ENCODE assay signal across 8 cellular contexts in the genomic region with DNA sequence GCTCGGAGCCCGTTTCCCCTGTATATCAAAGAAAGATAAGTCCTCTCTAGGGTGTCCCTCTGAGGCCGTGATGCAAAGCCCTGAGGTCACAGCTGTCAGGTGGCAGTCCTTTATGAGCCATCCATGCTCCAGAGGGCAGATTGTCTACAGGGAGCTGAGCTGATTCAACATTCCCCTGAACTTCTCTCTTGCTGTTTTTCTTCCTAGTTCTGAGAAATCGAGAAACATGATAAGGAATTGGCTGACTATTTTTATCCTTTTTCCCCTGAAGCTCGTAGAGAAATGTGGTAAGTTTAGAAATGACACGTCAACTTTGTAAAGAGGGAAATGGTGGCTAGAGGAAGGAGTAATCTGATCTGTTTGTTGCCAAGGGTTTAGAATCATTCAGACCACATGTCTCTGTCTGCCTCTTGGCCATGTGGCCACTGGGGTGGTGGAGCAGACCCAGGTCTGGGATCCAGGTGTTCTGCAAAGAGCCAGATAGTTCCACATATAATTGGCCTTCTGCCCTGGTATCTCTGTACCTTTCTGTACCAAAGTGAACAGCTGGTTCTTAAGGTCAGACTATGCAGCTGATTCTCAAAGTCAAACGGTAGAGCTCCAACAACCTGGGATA. TPM values are rescaled to one million over a fixed set of nuclear protein-coding genes. Genes with fewer than 3 reads are reported as not detected.
DNase-seq lines count a peak whose midpoint lies in the region; ATAC-seq and TF ChIP-seq lines count a peak whose summit lies in the region.

No MANE protein-coding gene starts in this region.

- H3K27ac ChIP-seq in CD4-positive, alpha-beta memory T cell (ENCODE audit: low read depth, low read length): no peak overlapping the region
- H3K27ac ChIP-seq in dorsolateral prefrontal cortex: peak overlapping the region in 18 of 59 donors; percentile 3 to 48 (median 21)

- H3K4me1 Mint-ChIP-seq in CD4-positive, alpha-beta memory T cell: peaks cover 7 to 22% (median 15%) of the 10 kb centered on the region in 4 donors
- peaks cover 9 to 14% of the 10 kb centered on the region in 2 donors for H3K4me1 Mint-ChIP-seq in effector memory CD8-positive, alpha-beta T cell (ENCODE audit: low read depth in 2 of 2)

- POLR2A ChIA-PET in CD4-positive, alpha-beta memory T cell (lab: Charles Lee; ENCODE audit: partially characterized antibody): no interaction called here

- CTCF ChIA-PET in CD4-positive, alpha-beta memory T cell (lab: Charles Lee; ENCODE audit: partially characterized antibody): interaction anchor here (1.1 kb wide), 1 partner anchor 99 kb away, joined by 3 read pairs; no protein-coding TSS in a partner anchor

- H3K4me3 ChIP-seq in CD4-positive, alpha-beta memory T cell (ENCODE audit: low read length in 2 of 2): no peak overlapping the region
- no peak overlapping the region for H3K4me3 ChIP-seq in dorsolateral prefrontal cortex

- H3K36me3 Mint-ChIP-seq in CD4-positive, alpha-beta memory T cell: peaks cover 7% of the 10 kb centered on the region in 2 donors
- no peaks in the 10 kb centered on the region for H3K36me3 Mint-ChIP-seq in effector memory CD8-positive, alpha-beta T cell (ENCODE audit: insufficient read depth)

- ATAC-seq in effector memory CD8-positive, alpha-beta T cell (replicated peaks): no peak

- peak overlapping the region in 2 of 8 donors; percentile 40 to 61 for H3K4me3 Mint-ChIP-seq in CD4-positive, alpha-beta memory T cell
- H3K4me3 Mint-ChIP-seq in effector memory CD8-positive, alpha-beta T cell: no peak overlapping the region

- intact Hi-C loops in CD4-positive, alpha-beta memory T cell (cut with micrococcal nuclease): loop anchor here (5.0 kb wide), 2 partner anchors 72 to 727 kb away; partner anchors contain the start of gene UBE2G1
- intact Hi-C loops in dorsolateral prefrontal cortex (cut with DNase I): loop anchor here (5.0 to 10.0 kb wide), 6 partner anchors 103 to 595 kb away; partner anchors contain the start of genes SPATA22 (in 2 of the 2) and ASPA (in 1 of the 2)

- DNase-seq in ELF-1 (ENCODE audit: low read depth, low spot score) (peak; percentile 44), M059J (ENCODE audit: low read depth) (peak; percentile 37), amniotic epithelial cell (ENCODE audit: low read depth) (peak; percentile 53), non-pigmented ciliary epithelial cell (ENCODE audit: low read depth) (peak; percentile 47), ecto neural progenitor cell (ENCODE audit: low spot score) (no peak), dorsolateral prefrontal cortex (no peak)
- no peak for DNase-seq in CD4-positive, alpha-beta memory T cell
- DNase-seq in effector memory CD8-positive, alpha-beta T cell: no peak

- H3K9me3 ChIP-seq in CD4-positive, alpha-beta memory T cell (ENCODE audit: control insufficient read depth in 1 of 2, low read length in 2 of 2): no peaks in the 10 kb centered on the region

- H3K27me3 Mint-ChIP-seq in CD4-positive, alpha-beta memory T cell: no peaks in the 10 kb centered on the region
- H3K27me3 Mint-ChIP-seq in effector memory CD8-positive, alpha-beta T cell: no peaks in the 10 kb centered on the region

- peaks cover 11% of the 10 kb centered on the region for H3K4me1 ChIP-seq in CD4-positive, alpha-beta memory T cell (ENCODE audit: insufficient read depth, low read length)

- H3K27me3 ChIP-seq in CD4-positive, alpha-beta memory T cell (ENCODE audit: insufficient read depth, low read length): no peaks in the 10 kb centered on the region
- no peaks in the 10 kb centered on the region for H3K27me3 ChIP-seq in dorsolateral prefrontal cortex

- TF ChIP-seq CTCF in dorsolateral prefrontal cortex (IDR thresholded peaks at IDR 0.05 in 54 of 56, conservative IDR thresholded peaks at IDR 0.05 in 2 of 56; ENCODE audit: low read depth in 1 of 56, partially characterized antibody in 56 of 56): no peak

- H3K27ac Mint-ChIP-seq in CD4-positive, alpha-beta memory T cell: peak overlapping the region in 1 of 7 donors; percentile 60
- H3K27ac Mint-ChIP-seq in effector memory CD8-positive, alpha-beta T cell: no peak overlapping the region

- H3K36me3 ChIP-seq in CD4-positive, alpha-beta memory T cell (ENCODE audit: insufficient read depth, low read length): no peaks in the 10 kb centered on the region

- H3K9me3 Mint-ChIP-seq in CD4-positive, alpha-beta memory T cell: no peaks in the 10 kb centered on the region
- H3K9me3 Mint-ChIP-seq in effector memory CD8-positive, alpha-beta T cell: no peaks in the 10 kb centered on the region

RNA-seq across cellular contexts. Expression of gene CTNS, which starts 3.5 kb away (rescaled TPM):
- 13.8 and 17.1 TPM in 2 replicates for total RNA-seq in M059J (2014; rRNA removed; shearing (Covaris generic))
- total RNA-seq in CD4-positive, alpha-beta memory T cell: 10 to 100 TPM; 11.6 to 12.0 TPM
- polyA plus RNA-seq in CD4-positive, alpha-beta memory T cell: 1 to 10 TPM; 7.7 to 8.0 TPM
- total RNA-seq in dorsolateral prefrontal cortex: 10 to 100 TPM in 47 of 120 experiments, 1 to 10 TPM in 73; 5.0 to 16.5 (median 9.6) TPM

RNA-seq across cellular contexts. Expression of gene SHPK, which starts 4.0 kb away (rescaled TPM):
- total RNA-seq in M059J (2014; rRNA removed; shearing (Covaris generic)): 8.1 and 14.1 TPM in 2 replicates
- total RNA-seq in CD4-positive, alpha-beta memory T cell: 10 to 100 TPM; 10.7 to 11.6 TPM
- polyA plus RNA-seq in CD4-positive, alpha-beta memory T cell: 1 to 10 TPM; 5.8 to 6.0 TPM
- total RNA-seq in dorsolateral prefrontal cortex: 10 to 100 TPM in 113 of 120 experiments, 1 to 10 TPM in 7; 7.4 to 28.1 (median 15.1) TPM

RNA-seq across cellular contexts. Expression of gene TAX1BP3, which starts 28.3 kb away (rescaled TPM):
- total RNA-seq in M059J (2014; rRNA removed; shearing (Covaris generic)): 239 and 243 TPM in 2 replicates
- total RNA-seq in CD4-positive, alpha-beta memory T cell: 10 to 100 TPM; 12.7 to 13.2 TPM
- polyA plus RNA-seq in CD4-positive, alpha-beta memory T cell: 10 to 100 TPM; 28.2 to 32.3 TPM
- total RNA-seq in dorsolateral prefrontal cortex: 10 to 100 TPM; 19.0 to 75.8 (median 38.4) TPM

RNA-seq across cellular contexts. Expression of gene EMC6, which starts 28.5 kb away (rescaled TPM):
- total RNA-seq in M059J (2014; rRNA removed; shearing (Covaris generic)): 36.5 and 41.5 TPM in 2 replicates
- total RNA-seq in CD4-positive, alpha-beta memory T cell: 10 to 100 TPM; 27.8 to 29.4 TPM
- 100 to 1,000 TPM in 1 of 2 donors, 10 to 100 TPM in 1; 75.7 to 104 TPM for polyA plus RNA-seq in CD4-positive, alpha-beta memory T cell
- 10 to 100 TPM; 13.3 to 35.5 (median 25.3) TPM for total RNA-seq in dorsolateral prefrontal cortex

RNA-seq across cellular contexts. Expression of gene TRPV1, which starts 30.9 kb away (rescaled TPM):
- total RNA-seq in M059J (2014; rRNA removed; shearing (Covaris generic)): 0.42 and 1.6 TPM in 2 replicates
- total RNA-seq in CD4-positive, alpha-beta memory T cell: 1 to 10 TPM; 8.1 to 8.8 TPM
- under 1 TPM in 1 of 2 donors, not detected in 1; 0.46 TPM for polyA plus RNA-seq in CD4-positive, alpha-beta memory T cell
- 10 to 100 TPM in 105 of 120 experiments, 1 to 10 TPM in 15; 7.9 to 28.9 (median 13.7) TPM for total RNA-seq in dorsolateral prefrontal cortex

Comparison
In these comparisons a context has a peak if more than half of its experiments do, and no peak if none do; other contexts are left out.
1. DNase-seq: peak in ELF-1 (single experiment), M059J (single experiment), amniotic epithelial cell (single experiment) and non-pigmented ciliary epithelial cell (single experiment); none in CD4-positive, alpha-beta memory T cell (0 of 5), ecto neural progenitor cell (single experiment), effector memory CD8-positive, alpha-beta T cell (0 of 3) and dorsolateral prefrontal cortex (0 of 10).